ENCODE assay signal across 13 cellular contexts in the genomic region with DNA sequence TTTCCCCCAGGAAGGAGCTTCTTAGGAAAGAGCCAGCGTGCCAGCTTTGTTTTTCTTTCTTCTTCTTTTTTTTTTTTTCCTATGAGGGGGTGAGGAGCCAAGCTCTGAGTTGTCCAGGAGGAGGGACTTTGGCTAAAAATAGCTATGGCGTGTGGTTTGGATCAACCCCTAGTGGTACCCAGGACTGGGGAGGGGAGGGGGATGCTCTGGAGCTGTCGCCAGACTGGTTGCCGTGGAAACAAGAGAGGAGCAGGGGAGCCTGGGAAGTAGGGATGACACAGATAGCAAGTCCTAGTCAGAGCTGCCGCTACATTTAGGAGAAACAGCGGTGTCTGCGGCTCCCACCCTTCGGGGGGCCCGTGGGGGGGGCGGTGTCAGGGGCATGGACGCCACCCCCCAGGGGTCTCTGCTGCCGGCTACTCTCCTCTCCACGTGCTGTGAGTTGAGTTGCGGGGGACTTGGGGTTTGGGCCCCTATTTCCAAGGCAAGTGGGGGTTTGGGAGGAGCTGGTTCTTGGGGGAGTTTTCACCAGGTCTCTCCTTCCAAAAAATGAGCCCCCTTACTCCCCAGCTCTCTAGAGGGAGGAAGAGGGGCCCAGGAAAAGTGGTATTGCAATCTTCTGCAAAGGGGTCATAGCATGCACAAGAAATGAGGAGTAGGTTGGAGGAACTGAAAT. TPM values are rescaled to one million over a fixed set of nuclear protein-coding genes. Genes with fewer than 3 reads are reported as not detected.
DNase-seq lines count a peak whose midpoint lies in the region; ATAC-seq, FAIRE-seq and TF ChIP-seq lines count a peak whose summit lies in the region.
"Had no signal": no experiment of that assay in that cellular context is flagged by ENCODE, and none has a peak within 500 bp of the region (broad histone marks: within the 10 kb centered on the region; RNA-seq: fewer than 3 reads in every experiment).

A gene (plus strand): TSS at position 278 of the 676 bp plus-strand sequence. CDS start 2,493 bp downstream, outside the sequence.

- TF ChIP-seq CTCF in colonic mucosa (IDR thresholded peaks at IDR 0.05) = no peak

- H3K27ac ChIP-seq in small intestine (ENCODE audit: low read depth in 1 of 2, low read length in 1 of 2) = no peak within 1 kb of the TSS
- no peak within 1 kb of the TSS for H3K27ac ChIP-seq in colonic mucosa

- FAIRE-seq in small intestine (lab: Jason Lieb, UNC) = no peak

- H3K27me3 ChIP-seq in small intestine (ENCODE audit: control insufficient read depth in 2 of 2, insufficient read depth in 2 of 2, low read length in 2 of 2) (peaks cover 2 to 9% of the 10 kb centered on the region in 2 donors), colonic mucosa (peaks cover 7% of the 10 kb centered on the region)

- H3K4me1 ChIP-seq in small intestine (ENCODE audit: control insufficient read depth in 2 of 2, insufficient read depth in 1 of 2, low read depth in 1 of 2, low read length in 1 of 2) (no peaks in the 10 kb centered on the region), colonic mucosa (no peaks in the 10 kb centered on the region)

- no peak within 1 kb of the TSS for H3K4me3 ChIP-seq in small intestine (ENCODE audit: low read depth in 1 of 2, low read length in 2 of 2)
- H3K4me3 ChIP-seq in colonic mucosa = no peak within 1 kb of the TSS
- H3K4me3 ChIP-seq: mucosa of descending colon had no signal

- WGBS in small intestine, 3 donors = 20 to 36% (median 34%) methylated on average over 13 to 14 of the region's 14 CpGs

- H3K9ac ChIP-seq in colonic mucosa (ENCODE audit: low read depth in 2 of 2, low read length in 2 of 2) = no peak within 1 kb of the TSS

- DNase-seq in GM03348 (ENCODE audit: low spot score) = peak; percentile 27
- DNase-seq in NCI-H2171 treated with DMSO at 0.1 percent for 48 hours (lab: John Stamatoyannopoulos, UW) = peak; percentile 68
- peak; percentile 36 for DNase-seq in fibroblast of gingiva (ENCODE audit: low read depth)
- peak; percentile 91 for DNase-seq in occipital lobe (lab: John Stamatoyannopoulos, UW)
- DNase-seq in small intestine = no peak
- no peak for DNase-seq in colonic mucosa
- DNase-seq in activated CD8-positive, alpha-beta memory T cell treated with anti-CD3 and anti-CD28 coated beads, Interleukin-2, amount 50 U/mL, for 4 hours = no peak
- DNase-seq: activated gamma-delta T cell treated with Interleukin-2 at 50 U/mL for 16 hours, Calu3, mucosa of descending colon had no signal

- no peaks in the 10 kb centered on the region for H3K9me3 ChIP-seq in small intestine (ENCODE audit: control insufficient read depth, low read depth)
- H3K9me3 ChIP-seq in colonic mucosa = no peaks in the 10 kb centered on the region
- H3K9me3 ChIP-seq: mucosa of descending colon had no signal

- intact Hi-C loops in colonic mucosa (cut with DNase I) = loop anchor here (5.0 to 10.0 kb wide), 2 partner anchors 34 to 293 kb away; no protein-coding TSS in a partner anchor

- H3K36me3 ChIP-seq in small intestine (ENCODE audit: control insufficient read depth in 2 of 2, insufficient read depth in 2 of 2, low read length in 2 of 2) (no peaks in the 10 kb centered on the region), colonic mucosa (no peaks in the 10 kb centered on the region)

- no peak for ATAC-seq in HG03108 (IDR thresholded peaks at IDR 0.05; ENCODE audit: unreplicated experiment)
- ATAC-seq: activated CD4-positive, CD25-positive, alpha-beta regulatory T cell treated with anti-CD3 and anti-CD28 coated beads, Interleukin-2, amount 50 U/mL, for 24 hours; mucosa of descending colon had no signal

RNA-seq across cellular contexts. Expression of the gene that starts here (rescaled TPM):
- total RNA-seq in occipital lobe = 14.7 TPM
- under 1 TPM in 1 of 3 donors, not detected in 2; 0.19 TPM for polyA plus RNA-seq in small intestine
- total RNA-seq in colonic mucosa = under 1 TPM; 0.11 to 0.30 TPM
- total RNA-seq: Calu3, skeletal muscle tissue had no signal

Comparison
In these comparisons a context has a peak if more than half of its experiments do, and no peak if none do; other contexts are left out.
1. RNA of the gene that starts here (total RNA-seq): 14.7 TPM in occipital lobe (single experiment); 0.11 to 0.30 TPM in colonic mucosa; every median in the first group is over 10 times any median in the second.
2. DNase-seq: peak in GM03348 (single experiment), NCI-H2171 treated with DMSO at 0.1 percent for 48 hours (single experiment), fibroblast of gingiva (single experiment) and occipital lobe (single experiment); none in small intestine (single experiment), colonic mucosa (single experiment) and activated CD8-positive, alpha-beta memory T cell treated with anti-CD3 and anti-CD28 coated beads, Interleukin-2, amount 50 U/mL, for 4 hours (single experiment).